ENCODE assay signal across 27 cellular contexts in genomic region chr1:37246631-37247030, GRCh38.
"Had no signal": no experiment of that assay in that cellular context is flagged by ENCODE, and none has a peak within 500 bp of the region (broad histone marks: within the 10 kb centered on the region; RNA-seq: fewer than 3 reads in every experiment).

No MANE protein-coding gene starts in this region.

- DNase-seq: Kasumi-1, KG1, MG63, NCI-H1048, NCI-H1105 treated with DMSO at 0.1 percent for 48 hours, NCI-H1436, NCI-H1694, NCI-H187, NCI-H1930, NCI-H2029 treated with DMSO at 0.1 percent for 48 hours, NCI-H2081 treated with DMSO at 0.1 percent for 48 hours, NCI-H2107, NCI-H2171, NCI-H226, NCI-H446 treated with DMSO at 0.1 percent for 48 hours, NCI-H510A, NCI-H524, PC-9, SHP77, SIG-M5, SJCRH30, T-cell had no signal

- H3K9me3 Mint-ChIP-seq: T-cell had no signal

- H3K36me3 Mint-ChIP-seq: T-cell had no signal

- H3K27me3 ChIP-seq: MG63 had no signal

- H3K4me3 ChIP-seq: MG63, PC-9, SJCRH30, SK-N-MC had no signal

- H3K27ac ChIP-seq: PC-9, RWPE1, SJCRH30, SK-N-MC had no signal

- ATAC-seq: Panc1, Right ventricle myocardium inferior, SK-N-SH treated with all-trans-retinoic acid at 6 μM for 48 hours, T-cell had no signal

- H3K36me3 ChIP-seq: MG63, SJCRH30 had no signal

- H3K4me1 ChIP-seq: SJCRH30 had no signal

- H3K4me1 Mint-ChIP-seq: T-cell had no signal

- H3K9me3 ChIP-seq: MG63, SJCRH30 had no signal

- H3K27ac Mint-ChIP-seq: T-cell had no signal

- H3K4me3 Mint-ChIP-seq: T-cell had no signal
